24 cellular contexts compared by ENCODE assay signal in the genomic region with DNA sequence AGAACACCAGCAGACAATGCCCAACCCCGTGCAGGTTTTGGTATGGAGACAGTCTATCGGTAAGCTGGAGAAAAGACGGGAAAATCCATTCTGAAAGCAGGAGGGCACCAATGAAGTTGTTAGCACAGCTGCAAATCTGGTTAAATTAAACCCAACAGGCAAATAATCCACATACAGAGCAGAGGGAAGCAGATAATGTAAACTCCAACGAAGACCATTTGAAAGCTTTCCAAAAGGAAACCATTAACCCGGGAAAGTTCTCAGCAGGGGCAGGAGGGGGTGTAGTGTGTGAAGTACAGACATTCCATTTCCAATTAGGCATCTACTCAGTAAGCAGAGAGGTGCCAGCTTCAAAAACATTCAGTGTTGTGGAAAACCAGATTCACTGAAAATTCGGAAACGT. TPM values are rescaled to one million over a fixed set of nuclear protein-coding genes. Genes with fewer than 3 reads are reported as not detected.
A peak's percentile ranks its signal among the peaks of the same experiment; 100 is the strongest.
DNase-seq lines count a peak whose midpoint lies in the region; ATAC-seq, FAIRE-seq and TF ChIP-seq lines count a peak whose summit lies in the region.
"Had no signal": no experiment of that assay in that cellular context is flagged by ENCODE, and none has a peak within 500 bp of the region (broad histone marks: within the 10 kb centered on the region; RNA-seq: fewer than 3 reads in every experiment).

No MANE protein-coding gene starts in this region.

- no peak for TF ChIP-seq CTCF in CD4-positive, alpha-beta T cell (IDR thresholded peaks at IDR 0.05)
- no peak for TF ChIP-seq CTCF in kidney (IDR thresholded peaks at IDR 0.05; ENCODE audit: borderline replicate concordance, extremely low read depth, insufficient read depth)

- no peaks in the 10 kb centered on the region for H3K27me3 Mint-ChIP-seq in CD4-positive, alpha-beta T cell
- H3K27me3 Mint-ChIP-seq: activated T-helper 17 cell treated with anti-CD3 and anti-CD28 coated beads, Interleukin-2, amount 50 U/mL, for 72 hours had no signal

- peaks cover 29% of the 10 kb centered on the region for H3K36me3 Mint-ChIP-seq in CD4-positive, alpha-beta T cell (ENCODE audit: low read depth)
- H3K36me3 Mint-ChIP-seq: natural killer cell had no signal

- no peaks in the 10 kb centered on the region for H3K9me3 ChIP-seq in CD4-positive, alpha-beta T cell (ENCODE audit: control insufficient read depth, low read length)
- no peaks in the 10 kb centered on the region for H3K9me3 ChIP-seq in mucosa of rectum (ENCODE audit: control insufficient read depth in 2 of 2, low read length in 2 of 2)
- no peaks in the 10 kb centered on the region for H3K9me3 ChIP-seq in kidney (ENCODE audit: control insufficient read depth in 1 of 2, low read length in 2 of 2)
- H3K9me3 ChIP-seq: upper lobe of right lung had no signal

- peaks cover 89% of the 10 kb centered on the region for H3K4me1 Mint-ChIP-seq in CD4-positive, alpha-beta T cell (ENCODE audit: low read depth)
- H3K4me1 Mint-ChIP-seq: activated T-helper 17 cell treated with anti-CD3 and anti-CD28 coated beads, Interleukin-2, amount 50 U/mL, for 72 hours; natural killer cell had no signal

- no peak overlapping the region for H3K4me3 Mint-ChIP-seq in CD4-positive, alpha-beta T cell
- H3K4me3 Mint-ChIP-seq: activated T-helper 17 cell treated with anti-CD3 and anti-CD28 coated beads, Interleukin-2, amount 50 U/mL, for 72 hours; natural killer cell had no signal

- H3K27ac Mint-ChIP-seq in CD4-positive, alpha-beta T cell = peak overlapping the region; percentile 52
- H3K27ac Mint-ChIP-seq: activated T-helper 17 cell treated with anti-CD3 and anti-CD28 coated beads, Interleukin-2, amount 50 U/mL, for 72 hours; natural killer cell had no signal

- H3K36me3 ChIP-seq in mucosa of rectum (ENCODE audit: control insufficient read depth in 2 of 2, insufficient read depth in 2 of 2, low read length in 2 of 2) (no peaks in the 10 kb centered on the region), kidney (ENCODE audit: control insufficient read depth in 1 of 2, insufficient read depth in 2 of 2, low read length in 2 of 2) (no peaks in the 10 kb centered on the region)
- H3K36me3 ChIP-seq: upper lobe of right lung, WERI-Rb-1 had no signal

- no peaks in the 10 kb centered on the region for H3K27me3 ChIP-seq in CD4-positive, alpha-beta T cell (ENCODE audit: control insufficient read depth, insufficient read depth, low read length)
- no peaks in the 10 kb centered on the region for H3K27me3 ChIP-seq in mucosa of rectum (ENCODE audit: control insufficient read depth in 2 of 2, insufficient read depth in 2 of 2, low read length in 2 of 2)
- H3K27me3 ChIP-seq: upper lobe of right lung had no signal

- no peaks in the 10 kb centered on the region for H3K9me3 Mint-ChIP-seq in CD4-positive, alpha-beta T cell
- H3K9me3 Mint-ChIP-seq: activated T-helper 17 cell treated with anti-CD3 and anti-CD28 coated beads, Interleukin-2, amount 50 U/mL, for 72 hours; natural killer cell had no signal

- FAIRE-seq in kidney (lab: Jason Lieb, UNC) = no peak
- FAIRE-seq: colon had no signal

- peaks cover 23 to 40% of the 10 kb centered on the region in 2 donors for H3K4me1 ChIP-seq in mucosa of rectum (ENCODE audit: control insufficient read depth in 2 of 2, insufficient read depth in 2 of 2, low read length in 2 of 2)
- H3K4me1 ChIP-seq in kidney (ENCODE audit: control insufficient read depth in 1 of 2, insufficient read depth in 1 of 2, low read depth in 1 of 2, low read length in 2 of 2) = peaks cover 2 to 12% of the 10 kb centered on the region in 2 donors
- H3K4me1 ChIP-seq: upper lobe of right lung had no signal

- no peak for DNase-seq in CD4-positive, alpha-beta T cell
- DNase-seq in NCI-H2081 treated with DMSO at 0.1 percent for 48 hours (lab: John Stamatoyannopoulos, UW) (peak; percentile 83), dermis blood vessel endothelial cell (peak; percentile 31), kidney (no peak)
- no peak for DNase-seq in effector CD8-positive, alpha-beta T cell (lab: John Stamatoyannopoulos, UW)
- no peak for DNase-seq in stimulated activated naive CD4-positive, alpha-beta T cell treated with Interleukin-2 at 50 U/mL for 16 hours (lab: John Stamatoyannopoulos, UW)
- DNase-seq in activated CD4-positive, CD25-positive, alpha-beta regulatory T cell (lab: John Stamatoyannopoulos, UW) = no peak
- DNase-seq: amniotic stem cell; DMS153; erythroblast; GOT3; left cardiac atrium; MM.1S; natural killer cell; right cardiac atrium; RPMI8226; stimulated activated CD4-positive, alpha-beta T cell treated with anti-CD3 and anti-CD28 coated beads, Interleukin-2, amount 100 ng/mL, for 48 hours; SW 1271; upper lobe of right lung; WERI-Rb-1 had no signal

- ATAC-seq in CD4-positive, alpha-beta T cell (ENCODE audit: poor library complexity) = no peak
- ATAC-seq: activated T-helper 17 cell treated with anti-CD3 and anti-CD28 coated beads, Interleukin-2, amount 50 U/mL, for 72 hours; left cardiac atrium; natural killer cell; right cardiac atrium; upper lobe of right lung had no signal

- H3K4me3 ChIP-seq in mucosa of rectum (ENCODE audit: low read length in 2 of 2) = no peak overlapping the region
- peak overlapping the region in 1 of 2 donors; percentile 13 for H3K4me3 ChIP-seq in kidney (ENCODE audit: low read length in 2 of 2)
- H3K4me3 ChIP-seq: upper lobe of right lung had no signal

- no peak overlapping the region for H3K27ac ChIP-seq in CD4-positive, alpha-beta T cell (ENCODE audit: low read depth, low read length)
- peak overlapping the region; percentile 28 to 55 for H3K27ac ChIP-seq in mucosa of rectum (ENCODE audit: low read depth in 2 of 2, low read length in 2 of 2)
- H3K27ac ChIP-seq in kidney (ENCODE audit: low read depth in 2 of 2, low read length in 2 of 2) = peak overlapping the region in 1 of 2 donors; percentile 32
- H3K27ac ChIP-seq: upper lobe of right lung, WERI-Rb-1 had no signal

- CTCF ChIA-PET in CD4-positive, alpha-beta T cell (lab: Charles Lee) = no interaction called here

- intact Hi-C loops in CD4-positive, alpha-beta T cell (cut with DNase I, micrococcal nuclease) = no loop called here
- intact Hi-C loops in kidney (cut with DNase I) = no loop called here

- H3K9ac ChIP-seq in mucosa of rectum (ENCODE audit: low read depth in 1 of 2, low read length in 2 of 2) = no peak overlapping the region
- no peak overlapping the region for H3K9ac ChIP-seq in kidney (ENCODE audit: low read length in 2 of 2)

- POLR2A ChIA-PET in CD4-positive, alpha-beta T cell (lab: Charles Lee) = interaction anchor here (1.3 kb wide), 1 partner anchor 8 kb away, joined by 4 read pairs; no protein-coding TSS in a partner anchor

RNA-seq across cellular contexts. Expression of gene EDAR, which starts 10.3 kb away (rescaled TPM):
- total RNA-seq in CD4-positive, alpha-beta T cell = 10 to 100 TPM in 1 of 2 experiments, 1 to 10 TPM in 1; 9.4 to 10.3 TPM
- total RNA-seq in dermis blood vessel endothelial cell = not detected in 2 replicates
- total RNA-seq in kidney = 3.1 TPM
- polyA plus RNA-seq in kidney (ENCODE audit: insufficient read depth, low read depth, low replicate concordance) = 0.17 TPM
- total RNA-seq: activated T-helper 17 cell treated with anti-CD3 and anti-CD28 coated beads, Interleukin-2, amount 50 U/mL, for 72 hours; NCI-H460 had no signal
- polyA plus RNA-seq: right cardiac atrium had no signal

Comparison
In these comparisons a context has a peak if more than half of its experiments do, and no peak if none do; other contexts are left out.
1. DNase-seq: peak in NCI-H2081 treated with DMSO at 0.1 percent for 48 hours (single experiment) and dermis blood vessel endothelial cell (single experiment); none in CD4-positive, alpha-beta T cell (0 of 10), effector CD8-positive, alpha-beta T cell (single experiment), stimulated activated naive CD4-positive, alpha-beta T cell treated with Interleukin-2 at 50 U/mL for 16 hours (single experiment), activated CD4-positive, CD25-positive, alpha-beta regulatory T cell (0 of 4) and kidney (single experiment).